In genomic region chr11:116513894-116514293, GRCh38 we compare ENCODE assay signal across 8 cellular contexts.
DNase-seq lines count a peak whose midpoint lies in the region; ATAC-seq lines count a peak whose summit lies in the region.

No MANE protein-coding gene starts in this region.

- peak; percentile 12 for DNase-seq in NCI-H345 (lab: John Stamatoyannopoulos, UW)
- no peak for DNase-seq in NCI-H345 treated with DMSO at 0.1 percent for 48 hours (lab: John Stamatoyannopoulos, UW; ENCODE audit: unreplicated experiment)
- DNase-seq in HuH-7.5 (ENCODE audit: low spot score) = peak; percentile 35
- peak; percentile 57 for DNase-seq in activated CD8-positive, alpha-beta memory T cell treated with anti-CD3 and anti-CD28 coated beads, Interleukin-2, amount 50 U/mL, for 48 hours
- DNase-seq in mucosa of gallbladder (ENCODE audit: low spot score) = peak; percentile 45
- no peak for DNase-seq in germinal center (ENCODE audit: low spot score)

- no peak for ATAC-seq in HG02678 (IDR thresholded peaks at IDR 0.05; ENCODE audit: unreplicated experiment)
- ATAC-seq in HG02973 (IDR thresholded peaks at IDR 0.05; ENCODE audit: unreplicated experiment) = no peak

Comparison
In these comparisons a context has a peak if more than half of its experiments do, and no peak if none do; other contexts are left out.
1. DNase-seq: peak in NCI-H345 (single experiment), HuH-7.5 (single experiment), activated CD8-positive, alpha-beta memory T cell treated with anti-CD3 and anti-CD28 coated beads, Interleukin-2, amount 50 U/mL, for 48 hours (single experiment) and mucosa of gallbladder (single experiment); none in NCI-H345 treated with DMSO at 0.1 percent for 48 hours (single experiment) and germinal center (single experiment).